In the genomic region with DNA sequence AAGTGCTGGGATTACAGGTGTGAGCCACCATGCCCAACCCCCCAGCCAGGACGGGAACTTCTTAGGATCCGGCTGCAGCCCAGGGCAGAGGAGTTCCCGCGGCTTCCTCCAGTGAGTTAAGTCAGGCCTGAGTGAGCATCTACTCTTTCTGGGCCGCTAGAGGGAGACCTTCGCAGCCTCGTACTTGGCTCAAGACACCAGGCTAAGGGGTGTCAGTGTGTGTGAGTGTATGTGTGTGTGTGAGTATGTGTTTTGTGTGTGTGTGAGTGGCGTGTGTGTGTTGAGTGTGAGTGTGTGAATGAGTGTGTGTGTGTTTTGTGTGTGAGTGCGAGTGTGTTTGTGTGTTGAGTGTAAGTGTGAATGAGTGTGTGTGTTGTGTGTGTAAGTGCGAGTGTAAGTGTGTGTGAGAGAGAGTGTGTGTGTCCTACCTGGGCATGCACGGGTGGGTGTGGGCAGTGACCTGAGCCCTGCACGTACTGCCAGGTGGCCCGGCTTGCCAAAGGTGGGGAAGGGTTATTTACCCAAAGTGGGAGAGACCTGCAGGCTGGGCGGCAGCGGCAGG, we compare ENCODE assay signal across 8 cellular contexts. TPM values are rescaled to one million over a fixed set of nuclear protein-coding genes. Genes with fewer than 3 reads are reported as not detected.
DNase-seq lines count a peak whose midpoint lies in the region; ATAC-seq and TF ChIP-seq lines count a peak whose summit lies in the region.

No MANE protein-coding gene starts in this region.

- H3K4me3 Mint-ChIP-seq in type B pancreatic cell = no peak overlapping the region

- peaks cover 2 to 7% of the 10 kb centered on the region in 2 experiments for H3K4me1 ChIP-seq in trophoblast cell (ENCODE audit: control insufficient read depth in 1 of 2, insufficient read depth in 2 of 2, low read length in 2 of 2)

- H2AFZ ChIP-seq in trophoblast cell (ENCODE audit: insufficient read depth, low read length, poor library complexity) = no peak overlapping the region

- H4K8ac ChIP-seq in trophoblast cell (ENCODE audit: low read depth, low read length) = no peak overlapping the region

- H3K4me1 Mint-ChIP-seq in type B pancreatic cell (ENCODE audit: unreplicated experiment) = no peaks in the 10 kb centered on the region

- H3K9me3 Mint-ChIP-seq in type B pancreatic cell = no peaks in the 10 kb centered on the region

- ATAC-seq in HG02970 (IDR thresholded peaks at IDR 0.05; ENCODE audit: low FRiP score, unreplicated experiment) = no peak

- H2BK12ac ChIP-seq in trophoblast cell (ENCODE audit: low read length) = no peak overlapping the region

- no peak overlapping the region for H3K23ac ChIP-seq in trophoblast cell (ENCODE audit: low read length)

- H3K27me3 Mint-ChIP-seq in type B pancreatic cell = no peaks in the 10 kb centered on the region

- DNase-seq in GM03348 (ENCODE audit: low spot score) = peak; percentile 91
- DNase-seq in NCI-H1105 (lab: John Stamatoyannopoulos, UW) = peak; percentile 11
- DNase-seq in SK-N-MC (ENCODE audit: low read depth, low spot score) = peak; percentile 70
- peak; percentile 75 for DNase-seq in activated naive CD4-positive, alpha-beta T cell treated with Interleukin-2 at 50 U/mL for 16 hours
- peak; percentile 88 for DNase-seq in glomerular visceral epithelial cell (ENCODE audit: extremely low spot score)
- peak; percentile 74 to 89 for DNase-seq in trophoblast cell
- DNase-seq in type B pancreatic cell (ENCODE audit: extremely low spot score, unreplicated experiment) = no peak

- no peaks in the 10 kb centered on the region for H3K27me3 ChIP-seq in trophoblast cell (ENCODE audit: insufficient read depth, low read length)

- no peak overlapping the region for H3K27ac Mint-ChIP-seq in type B pancreatic cell

- no peaks in the 10 kb centered on the region for H3K36me3 Mint-ChIP-seq in type B pancreatic cell

- no peak overlapping the region for H3K14ac ChIP-seq in trophoblast cell (ENCODE audit: low read length)

- H3K4me2 ChIP-seq in trophoblast cell (ENCODE audit: low read length) = no peak overlapping the region

- H3K36me3 ChIP-seq in SK-N-MC (ENCODE audit: insufficient read depth, low read length) (no peaks in the 10 kb centered on the region), trophoblast cell (ENCODE audit: control insufficient read depth in 1 of 2, insufficient read depth in 2 of 2, low read length in 2 of 2) (no peaks in the 10 kb centered on the region)

- no peak overlapping the region for H2BK5ac ChIP-seq in trophoblast cell (ENCODE audit: low read depth, low read length, poor library complexity)

- no peak overlapping the region for H2BK120ac ChIP-seq in trophoblast cell (ENCODE audit: insufficient read depth, low read length, poor library complexity)

- no peaks in the 10 kb centered on the region for H3K9me3 ChIP-seq in SK-N-MC (ENCODE audit: low read depth, low read length)
- no peaks in the 10 kb centered on the region for H3K9me3 ChIP-seq in trophoblast cell (ENCODE audit: insufficient read depth, low read depth, low read length)

- no peak overlapping the region for H2AK5ac ChIP-seq in trophoblast cell (ENCODE audit: low read length)

- H3K18ac ChIP-seq in trophoblast cell (ENCODE audit: low read length) = no peak overlapping the region

- no peak overlapping the region for H3K9ac ChIP-seq in SK-N-MC (ENCODE audit: insufficient read length)
- H3K9ac ChIP-seq in trophoblast cell (ENCODE audit: low read length) = no peak overlapping the region

- H3K4ac ChIP-seq in trophoblast cell (ENCODE audit: low read depth, low read length) = no peak overlapping the region

- H3K4me3 ChIP-seq in SK-N-MC = no peak overlapping the region
- no peak overlapping the region for H3K4me3 ChIP-seq in trophoblast cell (ENCODE audit: low read depth, low read length)

- H3K79me1 ChIP-seq in trophoblast cell (ENCODE audit: low read length) = no peaks in the 10 kb centered on the region

- no peak overlapping the region for H4K91ac ChIP-seq in trophoblast cell (ENCODE audit: low read depth, low read length)

- H4K12ac ChIP-seq in trophoblast cell (ENCODE audit: low read depth, low read length) = no peak overlapping the region

- peak; percentile 84 for TF ChIP-seq CTCF in type B pancreatic cell (conservative IDR thresholded peaks at IDR 0.05)

- H3K79me2 ChIP-seq in trophoblast cell (ENCODE audit: control insufficient read depth, insufficient read depth, low read length, poor library complexity) = no peaks in the 10 kb centered on the region

- 100% methylated on average over 3 of the region's 15 CpGs for WGBS in trophoblast cell (ENCODE audit: extremely low coverage, insufficient coverage, insufficient read length)

- H3K27ac ChIP-seq in SK-N-MC = no peak overlapping the region
- H3K27ac ChIP-seq in trophoblast cell (ENCODE audit: low read depth, low read length) = no peak overlapping the region

RNA-seq across cellular contexts. Expression of a gene that starts 58.5 kb away (rescaled TPM):
- polyA plus RNA-seq in trophoblast cell (2013) = not detected in 2 replicates
- total RNA-seq in type B pancreatic cell (ENCODE audit: low replicate concordance) = 0.43 TPM in 1 of 2 replicates, not detected in the other
